9 cellular contexts compared by ENCODE assay signal in genomic region chr12:49428652-49429549, GRCh38.
DNase-seq lines count a peak whose midpoint lies in the region; ATAC-seq and TF ChIP-seq lines count a peak whose summit lies in the region.
"Had no signal": no experiment of that assay in that cellular context is flagged by ENCODE, and none has a peak within 500 bp of the region (broad histone marks: within the 10 kb centered on the region; RNA-seq: fewer than 3 reads in every experiment).

No MANE protein-coding gene starts in this region.

- TF ChIP-seq POLR2A in transverse colon (IDR thresholded peaks at IDR 0.05) (no peak), esophagus squamous epithelium (IDR thresholded peaks at IDR 0.05) (no peak)

- peak; percentile 60 for ATAC-seq in GM18498 (IDR thresholded peaks at IDR 0.05; ENCODE audit: unreplicated experiment)
- ATAC-seq in naive B cell (ENCODE audit: low read depth in 2 of 2): peak; percentile 96 to 98

- H3K4me3 Mint-ChIP-seq in naive B cell: peak overlapping the region in 7 of 8 donors; percentile 24 to 74 (median 59)

- TF ChIP-seq CTCF in transverse colon (IDR thresholded peaks at IDR 0.05) (no peak), esophagus squamous epithelium (IDR thresholded peaks at IDR 0.05) (no peak)

- peak overlapping the region; percentile 76 for H3K27ac ChIP-seq in angular gyrus (ENCODE audit: low read depth, low read length)
- H3K27ac ChIP-seq in transverse colon: no peak overlapping the region
- no peak overlapping the region for H3K27ac ChIP-seq in esophagus squamous epithelium

- peaks cover 6 to 22% (median 16%) of the 10 kb centered on the region in 3 donors for H3K4me1 Mint-ChIP-seq in naive B cell

- H3K9me3 ChIP-seq in transverse colon: no peaks in the 10 kb centered on the region
- H3K9me3 ChIP-seq in esophagus squamous epithelium: no peaks in the 10 kb centered on the region

- H3K27me3 ChIP-seq in transverse colon: no peaks in the 10 kb centered on the region
- H3K27me3 ChIP-seq in esophagus squamous epithelium: no peaks in the 10 kb centered on the region

- H3K4me3 ChIP-seq in transverse colon (no peak overlapping the region), esophagus squamous epithelium (no peak overlapping the region)

- in situ Hi-C loops in transverse colon (cut with MboI; ENCODE audit: low pct_ligation_motif_present in 1 of 4, low pct_unique_long_range_greater_than_20kb in 1 of 4, low sequenced_read_pairs in 3 of 4): no loop called here

- no peak for TF ChIP-seq EP300 in transverse colon (IDR thresholded peaks at IDR 0.05; ENCODE audit: low read depth)

- intact Hi-C loops in transverse colon (cut with DNase I; ENCODE audit: low total_unique reads) (no loop called here), esophagus squamous epithelium (cut with DNase I) (no loop called here)

- H3K4me1 ChIP-seq in transverse colon: peaks cover 0 to 6% (median 0%) of the 10 kb centered on the region in 4 donors
- no peaks in the 10 kb centered on the region for H3K4me1 ChIP-seq in esophagus squamous epithelium

- 64 to 86% methylated on average over 5 to 7 of the region's 7 CpGs for WGBS in transverse colon (ENCODE audit: low coverage in 1 of 2), 2 donors
- WGBS in esophagus squamous epithelium, 2 donors: 65 to 78% methylated on average over 7 of the region's 7 CpGs

- DNase-seq in HT1080 (ENCODE audit: low read depth): peak; percentile 76
- DNase-seq in naive B cell: peak; percentile 41
- no peak for DNase-seq in NCI-H524 treated with DMSO at 0.1 percent for 48 hours (lab: John Stamatoyannopoulos, UW)
- DNase-seq in 8988T: no peak
- no peak for DNase-seq in transverse colon
- no peak for DNase-seq in esophagus squamous epithelium (lab: John Stamatoyannopoulos, UW)
- DNase-seq: left cardiac atrium had no signal

- no peaks in the 10 kb centered on the region for H3K36me3 Mint-ChIP-seq in naive B cell

- peaks cover 0 to 2% (median 0%) of the 10 kb centered on the region in 7 donors for H3K9me3 Mint-ChIP-seq in naive B cell

- H3K36me3 ChIP-seq in transverse colon: no peaks in the 10 kb centered on the region
- peaks cover 0 to 10% (median 0%) of the 10 kb centered on the region in 3 donors for H3K36me3 ChIP-seq in esophagus squamous epithelium

- H3K27me3 Mint-ChIP-seq in naive B cell: no peaks in the 10 kb centered on the region

- peak overlapping the region; percentile 76 to 95 (median 88) for H3K27ac Mint-ChIP-seq in naive B cell

Comparison
In these comparisons a context has a peak if more than half of its experiments do, and no peak if none do; other contexts are left out.
1. DNase-seq: peak in HT1080 (single experiment) and naive B cell (single experiment); none in NCI-H524 treated with DMSO at 0.1 percent for 48 hours (single experiment), 8988T (single experiment), transverse colon (single experiment) and esophagus squamous epithelium (single experiment).